In the genomic region with DNA sequence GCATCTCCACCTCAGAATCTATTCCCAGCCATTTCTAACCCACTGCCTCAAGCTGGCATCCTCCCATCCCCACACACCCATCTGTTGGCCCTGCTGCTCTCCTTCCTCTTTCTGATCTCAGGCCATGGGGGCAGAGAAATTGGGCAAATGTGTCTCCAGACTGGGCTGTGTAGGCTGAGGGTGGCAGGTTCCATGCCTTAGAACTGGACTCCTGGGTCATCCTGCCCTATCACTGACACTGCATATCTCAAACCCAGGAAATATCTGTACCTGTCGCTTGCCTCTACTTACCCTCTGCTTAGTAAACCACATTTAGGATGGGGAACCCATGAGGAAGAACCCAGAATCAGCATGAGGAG, we compare ENCODE assay signal across 19 cellular contexts. TPM values are rescaled to one million over a fixed set of nuclear protein-coding genes. Genes with fewer than 3 reads are reported as not detected.
DNase-seq lines count a peak whose midpoint lies in the region; ATAC-seq and TF ChIP-seq lines count a peak whose summit lies in the region.
"Had no signal": no experiment of that assay in that cellular context is flagged by ENCODE, and none has a peak within 500 bp of the region (broad histone marks: within the 10 kb centered on the region; RNA-seq: fewer than 3 reads in every experiment).

No MANE protein-coding gene starts in this region.

- CTCF ChIA-PET in RWPE1 (lab: Yijun Ruan, JAX) (interaction anchor here (15.9 kb wide), 1 partner anchor 12 kb away, joined by 413 read pairs; no protein-coding TSS in a partner anchor), GM10248 (lab: Yijun Ruan, JAX) (interaction anchor here (1.4 to 23.0 kb wide), 2 partner anchors 10 to 16 kb away, joined by 3 to 916 read pairs; no protein-coding TSS in a partner anchor)

- H3K27me3 ChIP-seq in BLaER1, result peaks cover 79% of the 10 kb centered on the region
- H3K27me3 ChIP-seq in GM23338 (ENCODE audit: insufficient read depth), result peaks cover 98% of the 10 kb centered on the region
- H3K27me3 ChIP-seq in sigmoid colon, result peaks cover 36 to 72% (median 66%) of the 10 kb centered on the region in 3 donors

- H3K27ac Mint-ChIP-seq in GM23338, result no peak overlapping the region

- H3K9me3 Mint-ChIP-seq in GM23338, result no peaks in the 10 kb centered on the region
- H3K9me3 Mint-ChIP-seq: stimulated activated naive B cell treated with anti-CD40 and anti-IgM and Interleukin-4, amounts not matched to agents 10 μg/mL and 1 μg/mL and 100 μg/mL, for 72 hours had no signal

- peaks cover 24% of the 10 kb centered on the region for H3K4me1 Mint-ChIP-seq in GM23338

- H3K27ac ChIP-seq in BLaER1 (no peak overlapping the region), GM23338 (ENCODE audit: low read depth) (no peak overlapping the region), RWPE1 (peak overlapping the region; percentile 87), epithelial cell of prostate (peak overlapping the region; percentile 43), sigmoid colon (no peak overlapping the region)

- DNase-seq in GM23338 (ENCODE audit: low spot score) (no peak), RWPE1 (ENCODE audit: low spot score) (no peak), epithelial cell of prostate (ENCODE audit: low read depth, low spot score) (no peak), sigmoid colon (no peak), GM10248 (ENCODE audit: extremely low spot score) (no peak), Right ventricle myocardium superior (no peak)
- DNase-seq: activated CD4-positive, CD25-positive, alpha-beta regulatory T cell treated with anti-CD3 and anti-CD28 coated beads, Interleukin-2, amount 50 U/mL, for 72 hours; activated T-cell treated with anti-CD3 and anti-CD28 coated beads, Interleukin-2, amount 50 U/mL, for 1 hour; glutamatergic neuron; NCI-H1436; NCI-H510A; stimulated activated naive B cell treated with anti-CD40 and anti-IgM and Interleukin-4, amounts not matched to agents 10 μg/mL and 1 μg/mL and 100 μg/mL, for 72 hours; T-helper 2 cell had no signal

- ATAC-seq in GM23338 (no peak), HG02884 (IDR thresholded peaks at IDR 0.05; ENCODE audit: unreplicated experiment) (no peak), Right ventricle myocardium superior (ENCODE audit: poor library complexity) (no peak)
- ATAC-seq: stimulated activated naive B cell treated with anti-CD40 and anti-IgM and Interleukin-4, amounts not matched to agents 10 μg/mL and 1 μg/mL and 100 μg/mL, for 72 hours had no signal

- no peaks in the 10 kb centered on the region for H3K79me2 ChIP-seq in GM23338 (replicated peaks; ENCODE audit: insufficient read depth)

- no peak overlapping the region for H2AFZ ChIP-seq in GM23338

- H3K4me1 ChIP-seq in BLaER1, result peaks cover 92% of the 10 kb centered on the region
- peaks cover 14% of the 10 kb centered on the region; the same call in 1 of the 2 replicates for H3K4me1 ChIP-seq in GM23338 (ENCODE audit: insufficient read depth)
- peaks cover 0 to 30% (median 27%) of the 10 kb centered on the region in 4 donors for H3K4me1 ChIP-seq in sigmoid colon

- TF ChIP-seq CTCF in GM23338 (conservative IDR thresholded peaks at IDR 0.05; ENCODE audit: low read depth in 2 of 2) (no peak), RWPE1 (conservative IDR thresholded peaks at IDR 0.05; ENCODE audit: low read depth) (no peak), sigmoid colon (IDR thresholded peaks at IDR 0.05) (no peak), GM10248 (IDR thresholded peaks at IDR 0.05; ENCODE audit: control extremely low read depth, extremely low read depth, low read depth, missing control alignments) (no peak)

- H3K4me3 ChIP-seq in BLaER1 (no peak overlapping the region), GM23338 (no peak overlapping the region), sigmoid colon (no peak overlapping the region)
- H3K4me3 ChIP-seq: HAP-1 had no signal

- no peak for TF ChIP-seq EP300 in sigmoid colon (IDR thresholded peaks at IDR 0.05)

- no peak overlapping the region for H3K9ac ChIP-seq in BLaER1

- no peaks in the 10 kb centered on the region for H3K9me3 ChIP-seq in BLaER1
- no peaks in the 10 kb centered on the region for H3K9me3 ChIP-seq in sigmoid colon
- H3K9me3 ChIP-seq: HAP-1 had no signal

- intact Hi-C loops in sigmoid colon (cut with DNase I), result no loop called here
- intact Hi-C loops in Right ventricle myocardium superior (cut with DNase I), result no loop called here

- H3K36me3 ChIP-seq in BLaER1 (no peaks in the 10 kb centered on the region), GM23338 (ENCODE audit: insufficient read depth) (no peaks in the 10 kb centered on the region), sigmoid colon (no peaks in the 10 kb centered on the region)
- H3K36me3 ChIP-seq: HAP-1 had no signal

- H3K4me2 ChIP-seq in BLaER1, result peak overlapping the region; percentile 95
- H3K4me2 ChIP-seq in GM23338, result no peak overlapping the region

- H3K36me3 Mint-ChIP-seq in GM23338 (ENCODE audit: low read depth), result no peaks in the 10 kb centered on the region; the same call in 2 of the 3 replicates

- 79 to 92% methylated on average over 1 of the region's 1 CpG for WGBS in sigmoid colon, 2 donors

- TF ChIP-seq POLR2A in sigmoid colon (IDR thresholded peaks at IDR 0.05), result no peak

- no peak overlapping the region for H3K4me3 Mint-ChIP-seq in GM23338

- peaks cover 93% of the 10 kb centered on the region for H3K27me3 Mint-ChIP-seq in GM23338 (ENCODE audit: insufficient read depth, low read depth, poor library complexity)

- H3F3A ChIP-seq in GM23338 (replicated peaks; ENCODE audit: low read depth), result no peaks in the 10 kb centered on the region

- H3K9me2 ChIP-seq in GM23338 (ENCODE audit: insufficient read depth), result no peaks in the 10 kb centered on the region

- peaks cover 53% of the 10 kb centered on the region for H4K20me1 ChIP-seq in BLaER1
- peaks cover 8% of the 10 kb centered on the region for H4K20me1 ChIP-seq in GM23338 (replicated peaks; ENCODE audit: insufficient read depth)

- POLR2A ChIA-PET in RWPE1 (lab: Yijun Ruan, JAX; ENCODE audit: low non-redundant PET), result no interaction called here
- POLR2A ChIA-PET in GM10248 (lab: Yijun Ruan, JAX), result interaction anchor here (1.4 kb wide), 1 partner anchor 14 kb away, joined by 4 read pairs; no protein-coding TSS in a partner anchor

TF ChIP-seq in GM23338, 12 proteins besides CTCF, POLR2A, EP300 and RAD21:
- peak; percentile 82 for TF ChIP-seq EZH2 (IDR thresholded peaks at IDR 0.05; ENCODE audit: low read depth, unreplicated experiment)
- TF ChIP-seq POLR2AphosphoS5 (IDR thresholded peaks at IDR 0.05; ENCODE audit: low read depth), result no peak

RNA-seq across cellular contexts. Expression of gene WNT10A, which starts 1.8 kb away (rescaled TPM):
- not detected in 2 replicates for total RNA-seq in GM23338 (2014; rRNA removed; shearing (Covaris generic))
- polyA plus RNA-seq in GM23338 (2016; fragmentation: Nextera tagmentation; extraction: Ambion mirVana), result not detected in 2 replicates
- not detected for total RNA-seq in sigmoid colon
- under 1 TPM in 1 of 3 donors, not detected in 2; 0.38 TPM for polyA plus RNA-seq in sigmoid colon
- total RNA-seq in Right ventricle myocardium superior, result not detected

RNA-seq across cellular contexts. Expression of gene WNT6, which starts 22.8 kb away (rescaled TPM):
- total RNA-seq in GM23338 (2014; rRNA removed; shearing (Covaris generic)), result not detected in 2 replicates
- not detected in 2 replicates for polyA plus RNA-seq in GM23338 (2016; fragmentation: Nextera tagmentation; extraction: Ambion mirVana)
- 1 to 10 TPM; 2.6 to 3.9 (median 3.1) TPM for total RNA-seq in sigmoid colon
- polyA plus RNA-seq in sigmoid colon, result 1 to 10 TPM in 1 of 3 donors, not detected in 2; 1.5 TPM
- total RNA-seq in Right ventricle myocardium superior, result 2.6 TPM
- total RNA-seq: cerebellum had no signal

RNA-seq across cellular contexts. Expression of gene PRKAG3, which starts 50.8 kb away (rescaled TPM):
- not detected in 2 replicates for total RNA-seq in GM23338 (2014; rRNA removed; shearing (Covaris generic))
- polyA plus RNA-seq in GM23338 (2016; fragmentation: Nextera tagmentation; extraction: Ambion mirVana), result not detected in 2 replicates
- not detected for total RNA-seq in sigmoid colon
- not detected for polyA plus RNA-seq in sigmoid colon
- total RNA-seq in Right ventricle myocardium superior, result not detected
- total RNA-seq: cerebellum, omental fat pad, ureter had no signal

Comparison
In these comparisons a context has a peak if more than half of its experiments do, and no peak if none do; other contexts are left out.
1. H3K27ac ChIP-seq: peak in RWPE1 (single experiment) and epithelial cell of prostate (single experiment); none in BLaER1 (single experiment), GM23338 (single experiment) and sigmoid colon (0 of 4).